In genomic region chr19:47713046-47714021, GRCh38 we compare ENCODE assay signal across 7 cellular contexts. TPM values are rescaled to one million over a fixed set of nuclear protein-coding genes. Genes with fewer than 3 reads are reported as not detected.
DNase-seq lines count a peak whose midpoint lies in the region; ATAC-seq and TF ChIP-seq lines count a peak whose summit lies in the region.

Gene EHD2, plus strand, starts transcription at chr19:47713422. Its CDS starts 3,191 bp downstream, at chr19:47716613.

- no peaks in the 10 kb centered on the region for H3K27me3 ChIP-seq in GM23338 (ENCODE audit: insufficient read depth)
- peaks cover 24% of the 10 kb centered on the region for H3K27me3 ChIP-seq in left ventricle myocardium inferior (ENCODE audit: low read depth)

- H3K4me3 Mint-ChIP-seq in GM23338: peak within 1 kb of the TSS; percentile 64

- H2AFZ ChIP-seq in GM23338: peak within 1 kb of the TSS; percentile 90

- no peaks in the 10 kb centered on the region; the same call in 1 of the 2 replicates for H3F3A ChIP-seq in GM23338 (replicated peaks; ENCODE audit: low read depth)

- H3K36me3 Mint-ChIP-seq in GM23338 (ENCODE audit: low read depth): peaks cover 19% of the 10 kb centered on the region

- intact Hi-C loops in left ventricle myocardium inferior (cut with micrococcal nuclease): no loop called here

- no peaks in the 10 kb centered on the region for H3K36me3 ChIP-seq in GM23338 (ENCODE audit: insufficient read depth)
- peaks cover 21% of the 10 kb centered on the region for H3K36me3 ChIP-seq in left ventricle myocardium inferior

- H3K4me3 ChIP-seq in GM23338 (peak within 1 kb of the TSS; percentile 60), left ventricle myocardium inferior (peak within 1 kb of the TSS; percentile 76)

- no peak within 1 kb of the TSS for H3K27ac Mint-ChIP-seq in GM23338

- peak within 1 kb of the TSS; percentile 78 for H3K4me2 ChIP-seq in GM23338

- DNase-seq in GM23338 (ENCODE audit: low spot score): peak; percentile 78
- DNase-seq in RPMI7951 (ENCODE audit: low read depth): peak; percentile 84
- peak; percentile 51 for DNase-seq in amniotic epithelial cell (ENCODE audit: low read depth)
- DNase-seq in left ventricle myocardium inferior: peak; percentile 77
- no peak for DNase-seq in pulmonary artery endothelial cell (ENCODE audit: low read depth, low spot score)
- DNase-seq in putamen (ENCODE audit: low spot score): no peak

- H3K27me3 Mint-ChIP-seq in GM23338 (ENCODE audit: insufficient read depth, low read depth, poor library complexity): peaks cover 19% of the 10 kb centered on the region

- peaks cover 6% of the 10 kb centered on the region for H3K9me3 ChIP-seq in left ventricle myocardium inferior (replicated peaks)

- no peaks in the 10 kb centered on the region for H4K20me1 ChIP-seq in GM23338 (replicated peaks; ENCODE audit: insufficient read depth)

- peaks cover 21% of the 10 kb centered on the region for H3K9me3 Mint-ChIP-seq in GM23338

- peak; percentile 89 for ATAC-seq in GM23338
- no peak for ATAC-seq in GM19452 (IDR thresholded peaks at IDR 0.05; ENCODE audit: unreplicated experiment)

- TF ChIP-seq CTCF in GM23338 (conservative IDR thresholded peaks at IDR 0.05; ENCODE audit: low read depth in 2 of 2) (peak; percentile 75 to 83), left ventricle myocardium inferior (IDR thresholded peaks at IDR 0.05; ENCODE audit: borderline replicate concordance) (peak; percentile 94)

- no peaks in the 10 kb centered on the region for H3K79me2 ChIP-seq in GM23338 (replicated peaks; ENCODE audit: insufficient read depth)

- H3K9me2 ChIP-seq in GM23338 (ENCODE audit: insufficient read depth): no peaks in the 10 kb centered on the region

- H3K4me1 Mint-ChIP-seq in GM23338: peaks cover 2% of the 10 kb centered on the region; the same call in 1 of the 3 replicates

- H3K27ac ChIP-seq in GM23338 (ENCODE audit: low read depth) (no peak within 1 kb of the TSS), left ventricle myocardium inferior (replicated peaks) (peak within 1 kb of the TSS; percentile 94)

- no peaks in the 10 kb centered on the region; the same call in 1 of the 2 replicates for H3K4me1 ChIP-seq in GM23338 (ENCODE audit: insufficient read depth)
- peaks cover 52% of the 10 kb centered on the region for H3K4me1 ChIP-seq in left ventricle myocardium inferior

TF ChIP-seq in GM23338, 12 proteins besides CTCF, POLR2A, EP300 and RAD21:
- TF ChIP-seq POLR2AphosphoS5 (IDR thresholded peaks at IDR 0.05; ENCODE audit: low read depth): peak; percentile 56
- TF ChIP-seq EZH2 (IDR thresholded peaks at IDR 0.05; ENCODE audit: low read depth, unreplicated experiment): no peak

RNA-seq across cellular contexts. Expression of gene EHD2, which starts in this region (rescaled TPM):
- 10.8 and 11.7 TPM in 2 replicates for total RNA-seq in GM23338 (2014; rRNA removed; shearing (Covaris generic))
- polyA plus RNA-seq in GM23338 (2016; fragmentation: Nextera tagmentation; extraction: Ambion mirVana): 6.6 TPM in 2 replicates
- total RNA-seq in RPMI7951 (2014; rRNA removed; shearing (Covaris generic)): 65.1 and 67.4 TPM in 2 replicates
- 48.2 TPM for total RNA-seq in left ventricle myocardium inferior
- total RNA-seq in pulmonary artery endothelial cell: 97.5 and 98.8 TPM in 2 replicates

Comparison
In these comparisons a context has a peak if more than half of its experiments do, and no peak if none do; other contexts are left out.
1. DNase-seq: peak in GM23338 (single experiment), RPMI7951 (single experiment), amniotic epithelial cell (single experiment) and left ventricle myocardium inferior (single experiment); none in pulmonary artery endothelial cell (single experiment) and putamen (single experiment).